ENCODE assay signal across 8 cellular contexts in the genomic region with DNA sequence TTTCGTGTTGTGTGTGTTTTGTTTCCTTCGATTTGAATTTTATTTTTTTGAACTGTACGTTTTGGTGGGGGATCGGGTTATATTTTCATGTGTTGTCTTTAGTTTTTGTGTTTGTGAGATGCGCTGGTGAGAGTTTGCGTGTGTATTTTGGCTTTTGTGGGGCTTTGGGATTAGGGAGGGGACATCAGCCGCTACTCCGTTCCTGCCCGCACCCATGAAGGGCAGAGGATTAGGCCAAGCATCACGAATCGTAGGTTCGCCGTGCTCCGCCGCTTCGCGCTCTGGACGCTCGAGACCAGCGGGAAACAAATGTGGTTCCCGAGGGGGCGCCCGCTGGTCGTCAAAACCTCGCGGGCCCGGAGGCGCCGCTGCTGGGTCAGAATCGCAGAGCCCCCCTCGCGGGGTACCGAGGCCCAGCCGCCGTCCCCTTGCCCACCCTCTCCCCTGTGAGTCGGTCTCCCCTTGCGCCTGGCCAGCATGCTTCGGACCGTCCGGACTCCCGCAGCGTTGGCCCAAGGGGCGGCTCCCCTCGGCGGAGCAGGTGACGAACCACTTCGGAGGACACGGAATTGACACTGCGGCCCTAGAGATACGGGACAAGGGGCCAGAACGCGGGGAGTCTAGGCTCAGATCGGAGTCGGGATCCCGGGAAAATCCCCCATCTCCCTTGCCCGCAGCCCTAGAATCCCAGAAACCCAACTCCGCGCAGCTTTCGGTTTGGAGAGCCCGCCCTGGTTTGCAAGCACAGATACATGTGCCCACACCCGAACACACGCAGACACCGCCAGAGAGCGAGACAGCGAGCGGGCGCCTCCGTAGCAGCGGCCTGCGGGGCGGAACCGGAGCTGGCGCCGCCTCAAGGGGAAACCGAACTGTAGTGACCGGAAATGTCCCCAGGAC. TPM values are rescaled to one million over a fixed set of nuclear protein-coding genes. Genes with fewer than 3 reads are reported as not detected.
DNase-seq lines count a peak whose midpoint lies in the region; ATAC-seq and TF ChIP-seq lines count a peak whose summit lies in the region.

No MANE protein-coding gene starts in this region.

- peak in 3 of 4 donors; percentile 61 to 81 (median 73) for ATAC-seq in heart left ventricle

- peaks cover 67% of the 10 kb centered on the region for H3K27me3 ChIP-seq in BJ (ENCODE audit: control insufficient read depth, insufficient read depth, low read length)
- H3K27me3 ChIP-seq in heart left ventricle: peaks cover 81 to 100% (median 95%) of the 10 kb centered on the region in 9 donors
- H3K27me3 ChIP-seq in rectal smooth muscle tissue (ENCODE audit: control insufficient read depth, insufficient read depth, low read length): peaks cover 57% of the 10 kb centered on the region

- CTCF ChIA-PET in BJ (lab: Yijun Ruan, JAX): no interaction called here

- intact Hi-C loops in heart left ventricle (cut with DNase I): no loop called here

- TF ChIP-seq CTCF in BJ (IDR thresholded peaks at IDR 0.05; ENCODE audit: insufficient read depth, low read depth, low read length): 0 out of 2 replicates have a peak, but pooled peaks have one; percentile 8
- TF ChIP-seq CTCF in heart left ventricle (IDR thresholded peaks at IDR 0.05): no peak

- H3K4me3 ChIP-seq in BJ (ENCODE audit: low read depth, low read length) (peak overlapping the region; percentile 38), heart left ventricle (peak overlapping the region; percentile 9 to 67 (median 52)), rectal smooth muscle tissue (ENCODE audit: low read length) (peak overlapping the region; percentile 77)

- no peaks in the 10 kb centered on the region for H3K9me3 ChIP-seq in heart left ventricle

- DNase-seq in BJ (ENCODE audit: low read depth) (no peak), NCI-H2107 (lab: John Stamatoyannopoulos, UW) (peak; percentile 47), heart left ventricle (peak in 2 of 5 donors; percentile 41 to 42), NCI-H1694 treated with DMSO at 0.1 percent for 48 hours (lab: John Stamatoyannopoulos, UW) (no peak)
- peak; percentile 29 for DNase-seq in activated effector memory CD4-positive, alpha-beta T cell treated with Interleukin-2 at 50 U/mL for 16 hours
- no peak for DNase-seq in effector CD8-positive, alpha-beta T cell (lab: John Stamatoyannopoulos, UW)

- WGBS in heart left ventricle, 4 donors: 1 to 3% (median 2%) methylated on average over 60 to 76 of the region's 76 CpGs

- H3K9ac ChIP-seq in rectal smooth muscle tissue (ENCODE audit: low read length): no peak overlapping the region

- TF ChIP-seq POLR2A in GM19193 (IDR thresholded peaks at IDR 0.05; ENCODE audit: extremely low read depth, insufficient read depth, insufficient read length) (peak; percentile 76), heart left ventricle (IDR thresholded peaks at IDR 0.05) (no peak)

- H3K36me3 ChIP-seq in BJ (ENCODE audit: control insufficient read depth, insufficient read depth, low read length): no peaks in the 10 kb centered on the region
- H3K36me3 ChIP-seq in heart left ventricle: no peaks in the 10 kb centered on the region
- H3K36me3 ChIP-seq in rectal smooth muscle tissue (ENCODE audit: control insufficient read depth, insufficient read depth, low read length): no peaks in the 10 kb centered on the region

- H3K27ac ChIP-seq in heart left ventricle (no peak overlapping the region), rectal smooth muscle tissue (ENCODE audit: low read depth, low read length) (no peak overlapping the region)

- H3K4me1 ChIP-seq in heart left ventricle (peaks cover 4 to 47% (median 30%) of the 10 kb centered on the region in 12 donors), rectal smooth muscle tissue (ENCODE audit: control insufficient read depth, insufficient read depth, low read length) (peaks cover 7% of the 10 kb centered on the region)

- POLR2A ChIA-PET in BJ (lab: Charles Lee): no interaction called here

RNA-seq across cellular contexts. Expression of a gene that starts 2.4 kb away (rescaled TPM):
- polyA plus RNA-seq in BJ (2011; rRNA removed) (not detected in 2 replicates), heart left ventricle (under 1 TPM in 1 of 2 donors, not detected in 1; 0.01 TPM)
- polyA minus RNA-seq in BJ (2011; rRNA and poly(A)+ RNA removed): not detected in 2 replicates
- under 1 TPM in 3 of 9 donors, not detected in 6; 0.02 to 0.37 (median 0.14) TPM for total RNA-seq in heart left ventricle

Comparison
In these comparisons a context has a peak if more than half of its experiments do, and no peak if none do; other contexts are left out.
1. DNase-seq: peak in NCI-H2107 (single experiment) and activated effector memory CD4-positive, alpha-beta T cell treated with Interleukin-2 at 50 U/mL for 16 hours (single experiment); none in BJ (single experiment), NCI-H1694 treated with DMSO at 0.1 percent for 48 hours (single experiment) and effector CD8-positive, alpha-beta T cell (single experiment).
2. Peak in every context shown above with its lines, with median percentiles within 50 percentile points of each other: H3K4me3 ChIP-seq.